9 cellular contexts compared by ENCODE assay signal in the genomic region with DNA sequence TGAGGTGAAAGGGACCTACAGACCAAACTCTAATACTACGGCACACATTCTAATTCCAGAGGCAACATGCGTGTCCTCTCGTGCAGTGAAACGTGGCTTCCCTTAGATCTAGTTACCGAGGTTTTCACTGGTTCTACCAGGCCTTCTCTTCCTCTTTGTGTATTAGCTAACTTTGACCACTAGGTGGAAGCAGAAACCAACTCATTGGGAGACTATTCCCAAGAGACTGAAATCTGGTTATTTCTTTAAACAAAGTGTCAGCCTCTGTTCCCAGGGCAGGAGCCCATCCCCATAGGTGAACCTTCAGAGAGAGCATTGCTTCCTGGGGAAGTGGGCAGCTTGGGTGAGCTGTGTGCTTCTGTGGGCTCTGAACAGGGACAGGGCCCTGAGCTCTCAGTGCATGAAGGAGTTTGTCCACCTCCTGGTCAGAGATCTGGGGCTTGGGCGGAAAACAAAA. TPM values are rescaled to one million over a fixed set of nuclear protein-coding genes. Genes with fewer than 3 reads are reported as not detected.
DNase-seq lines count a peak whose midpoint lies in the region; ATAC-seq, FAIRE-seq and TF ChIP-seq lines count a peak whose summit lies in the region.
"Had no signal": no experiment of that assay in that cellular context is flagged by ENCODE, and none has a peak within 500 bp of the region (broad histone marks: within the 10 kb centered on the region; RNA-seq: fewer than 3 reads in every experiment).

No MANE protein-coding gene starts in this region.

- H3K9me3 ChIP-seq in MM.1S (replicated peaks; ENCODE audit: insufficient read depth, low read length): no peaks in the 10 kb centered on the region
- H3K9me3 ChIP-seq in lung (ENCODE audit: control insufficient read depth in 2 of 2, insufficient read depth in 1 of 2, low read length in 1 of 2): no peaks in the 10 kb centered on the region

- H4K20me1 ChIP-seq in MM.1S (ENCODE audit: insufficient read depth, low read length): no peaks in the 10 kb centered on the region

- H3K36me3 ChIP-seq in MM.1S (replicated peaks; ENCODE audit: insufficient read depth, low read length) (no peaks in the 10 kb centered on the region), lung (ENCODE audit: control insufficient read depth in 2 of 2, insufficient read depth in 2 of 2, low read length in 2 of 2) (no peaks in the 10 kb centered on the region)

- WGBS in lung, 2 donors: 16 to 23% methylated on average over 6 of the region's 6 CpGs

- ATAC-seq in GM19324 (IDR thresholded peaks at IDR 0.05; ENCODE audit: low FRiP score, unreplicated experiment) (peak; percentile 51), lung (ENCODE audit: insufficient read depth, low FRiP score) (peak; percentile 88), HG03439 (IDR thresholded peaks at IDR 0.05; ENCODE audit: unreplicated experiment) (no peak)

- TF ChIP-seq CTCF in MM.1S (IDR thresholded peaks at IDR 0.05; ENCODE audit: low read length): peak; percentile 76
- peak; percentile 66 for TF ChIP-seq CTCF in lung (IDR thresholded peaks at IDR 0.05; ENCODE audit: control extremely low read depth, extremely low read depth)

- H3F3A ChIP-seq in MM.1S (ENCODE audit: insufficient read depth, low read length): no peaks in the 10 kb centered on the region

- H3K4me3 ChIP-seq in MM.1S (ENCODE audit: low read length) (no peak overlapping the region), lung (no peak overlapping the region)

- no peak overlapping the region for H3K4me2 ChIP-seq in MM.1S (ENCODE audit: low read depth, low read length)

- no peak for FAIRE-seq in urothelium cell line (lab: Jason Lieb, UNC)

- no peaks in the 10 kb centered on the region for H3K9me2 ChIP-seq in MM.1S (replicated peaks; ENCODE audit: insufficient read depth, low read length)

- DNase-seq in CMK (ENCODE audit: low read depth) (peak; percentile 18), MM.1S (peak; percentile 45), SK-MEL-5 (ENCODE audit: low read depth, low spot score) (peak; percentile 91), ecto neural progenitor cell (ENCODE audit: low spot score) (peak; percentile 69), lung (ENCODE audit: low spot score) (no peak), urothelium cell line (ENCODE audit: low spot score) (peak; percentile 54)

- H3K4me1 ChIP-seq in MM.1S (ENCODE audit: low read length) (no peaks in the 10 kb centered on the region), lung (ENCODE audit: control insufficient read depth in 2 of 2, insufficient read depth in 2 of 2, low read length in 2 of 2) (no peaks in the 10 kb centered on the region)

- H2AFZ ChIP-seq in MM.1S (ENCODE audit: low read length): no peak overlapping the region

- no peak overlapping the region for H3K9ac ChIP-seq in MM.1S (ENCODE audit: low read length)

- H3K79me2 ChIP-seq in MM.1S (ENCODE audit: low read length): no peaks in the 10 kb centered on the region

- H3K27ac ChIP-seq in MM.1S (ENCODE audit: low read length): no peak overlapping the region
- H3K27ac ChIP-seq in lung (ENCODE audit: low read depth in 1 of 2, low read length in 1 of 2): no peak overlapping the region

- in situ Hi-C loops in SK-MEL-5 (cut with HindIII; ENCODE audit: low pct_unique_long_range_greater_than_20kb, low sequenced_read_pairs): no loop called here

- H3K27me3 ChIP-seq in MM.1S (replicated peaks; ENCODE audit: insufficient read depth, low read length): peaks cover 1% of the 10 kb centered on the region; the same call in 1 of the 2 replicates
- H3K27me3 ChIP-seq in lung (ENCODE audit: control insufficient read depth, insufficient read depth): no peaks in the 10 kb centered on the region

RNA-seq across cellular contexts. Expression of a gene that starts 19.7 kb away (rescaled TPM):
- total RNA-seq in SK-MEL-5 (2014; rRNA removed; shearing (Covaris generic)): not detected in 2 replicates
- polyA plus RNA-seq in SK-MEL-5 (2015; cell fraction: cytosol; rRNA removed): not detected in 2 replicates
- not detected in 2 replicates for polyA plus RNA-seq in SK-MEL-5 (2015; cell fraction: nucleus; rRNA removed)
- total RNA-seq in lung: under 1 TPM in 1 of 2 donors, not detected in 1; 0.31 TPM
- under 1 TPM; 0.09 to 0.24 TPM for polyA plus RNA-seq in lung
- total RNA-seq: T-helper 1 cell treated with Interleukin-12 subunit alpha and Interleukin-12 subunit beta and Interleukin-4 antibody, amounts not matched to agents 30 ng/mL and 1 ng/mL, for 36 hours had no signal
